23 cellular contexts compared by ENCODE assay signal in the genomic region with DNA sequence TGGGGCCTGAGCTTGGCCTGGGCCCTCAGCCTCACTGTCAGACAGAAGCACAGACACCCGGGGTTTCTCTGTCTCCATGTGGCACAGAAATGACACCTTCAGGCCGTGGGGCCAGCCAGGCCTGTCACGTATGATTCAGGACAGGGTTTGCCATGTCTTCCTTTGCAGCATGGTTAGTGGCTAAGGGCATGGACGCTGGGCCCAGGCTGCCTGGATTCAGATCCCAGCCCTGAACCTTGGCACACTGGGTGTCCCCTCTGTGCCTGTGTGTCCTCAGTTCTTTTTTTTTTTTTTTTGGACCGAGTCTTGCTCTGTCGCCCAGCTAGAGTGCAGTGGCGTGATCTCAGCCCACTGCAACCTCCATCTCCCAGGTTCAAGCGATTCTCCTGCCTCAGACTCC.
DNase-seq lines count a peak whose midpoint lies in the region; ATAC-seq and TF ChIP-seq lines count a peak whose summit lies in the region.
"Had no signal": no experiment of that assay in that cellular context is flagged by ENCODE, and none has a peak within 500 bp of the region (broad histone marks: within the 10 kb centered on the region; RNA-seq: fewer than 3 reads in every experiment).

No MANE protein-coding gene starts in this region.

- H3K4me1 ChIP-seq in right cardiac atrium (ENCODE audit: control insufficient read depth, insufficient read depth, low read length) (no peaks in the 10 kb centered on the region), esophagus muscularis mucosa (peaks cover 30 to 99% (median 90%) of the 10 kb centered on the region in 4 donors), trophoblast cell (ENCODE audit: control insufficient read depth in 1 of 2, insufficient read depth in 2 of 2, low read length in 2 of 2) (peaks cover 32 to 48% of the 10 kb centered on the region in 2 experiments)
- H3K4me1 ChIP-seq: BE2C, HAP-1 had no signal

- no peak overlapping the region for H3K27ac Mint-ChIP-seq in activated naive CD4-positive, alpha-beta T cell treated with anti-CD3 and anti-CD28 coated beads, Interleukin-2, amount 50 U/mL, for 72 hours
- H3K27ac Mint-ChIP-seq: CD4-positive, alpha-beta T cell; HFFc6 had no signal

- no peaks in the 10 kb centered on the region for H3K9me3 ChIP-seq in right cardiac atrium (ENCODE audit: control insufficient read depth, low read length)
- H3K9me3 ChIP-seq in esophagus muscularis mucosa, result no peaks in the 10 kb centered on the region
- no peaks in the 10 kb centered on the region for H3K9me3 ChIP-seq in trophoblast cell (ENCODE audit: insufficient read depth, low read depth, low read length)
- H3K9me3 ChIP-seq: BE2C, HAP-1 had no signal

- H2BK120ac ChIP-seq in trophoblast cell (ENCODE audit: insufficient read depth, low read length, poor library complexity), result no peak overlapping the region

- H2BK5ac ChIP-seq in trophoblast cell (ENCODE audit: low read depth, low read length, poor library complexity), result no peak overlapping the region

- no peak overlapping the region for H2AK5ac ChIP-seq in trophoblast cell (ENCODE audit: low read length)

- no peak overlapping the region for H2BK12ac ChIP-seq in trophoblast cell (ENCODE audit: low read length)

- H4K12ac ChIP-seq in trophoblast cell (ENCODE audit: low read depth, low read length), result no peak overlapping the region

- peak overlapping the region; percentile 57 for H3K18ac ChIP-seq in trophoblast cell (ENCODE audit: low read length)

- peaks cover 21% of the 10 kb centered on the region for H3K79me2 ChIP-seq in trophoblast cell (ENCODE audit: control insufficient read depth, insufficient read depth, low read length, poor library complexity)

- no peak overlapping the region for H4K91ac ChIP-seq in trophoblast cell (ENCODE audit: low read depth, low read length)

- H3K9ac ChIP-seq in trophoblast cell (ENCODE audit: low read length), result no peak overlapping the region

- TF ChIP-seq EP300 in esophagus muscularis mucosa (IDR thresholded peaks at IDR 0.05), result no peak

- no peak overlapping the region for H3K4me3 ChIP-seq in right cardiac atrium (ENCODE audit: low read length)
- H3K4me3 ChIP-seq in esophagus muscularis mucosa, result no peak overlapping the region
- H3K4me3 ChIP-seq in trophoblast cell (ENCODE audit: low read depth, low read length), result no peak overlapping the region
- H3K4me3 ChIP-seq: HAP-1, SK-N-MC had no signal

- ATAC-seq in right cardiac atrium (peak in 1 of 2 donors; percentile 11), Right ventricle myocardium superior (ENCODE audit: poor library complexity) (no peak), SK-N-SH treated with all-trans-retinoic acid at 6 μM for 48 hours (no peak), GM19351 (IDR thresholded peaks at IDR 0.05; ENCODE audit: unreplicated experiment) (no peak)
- no peak for ATAC-seq in activated naive CD4-positive, alpha-beta T cell treated with anti-CD3 and anti-CD28 coated beads, Interleukin-2, amount 50 U/mL, for 72 hours

- no peak overlapping the region for H4K8ac ChIP-seq in trophoblast cell (ENCODE audit: low read depth, low read length)

- no peak overlapping the region for H3K4me2 ChIP-seq in trophoblast cell (ENCODE audit: low read length)

- no peaks in the 10 kb centered on the region for H3K36me3 Mint-ChIP-seq in activated naive CD4-positive, alpha-beta T cell treated with anti-CD3 and anti-CD28 coated beads, Interleukin-2, amount 50 U/mL, for 72 hours

- no peak overlapping the region for H2AFZ ChIP-seq in trophoblast cell (ENCODE audit: insufficient read depth, low read length, poor library complexity)

- intact Hi-C loops in right cardiac atrium (cut with DNase I), result loop anchor here in 1 of 4 donors (10.0 kb wide), 1 partner anchor 89 kb away; no protein-coding TSS in a partner anchor
- intact Hi-C loops in Right ventricle myocardium superior (cut with DNase I), result loop anchor here (10.0 kb wide), 1 partner anchor 61 kb away; no protein-coding TSS in a partner anchor
- intact Hi-C loops in esophagus muscularis mucosa (cut with DNase I), result loop anchor here (5.0 kb wide), 2 partner anchors 64 to 101 kb away; no protein-coding TSS in a partner anchor

- H3K27ac ChIP-seq in right cardiac atrium (ENCODE audit: low read length) (no peak overlapping the region), esophagus muscularis mucosa (replicated peaks in 1 of 4) (peak overlapping the region; percentile 75 to 95 (median 93)), trophoblast cell (ENCODE audit: low read depth, low read length) (peak overlapping the region; percentile 35)
- H3K27ac ChIP-seq: SK-N-MC had no signal

- H3K14ac ChIP-seq in trophoblast cell (ENCODE audit: low read length), result no peak overlapping the region

- no peak for TF ChIP-seq CTCF in esophagus muscularis mucosa (IDR thresholded peaks at IDR 0.05)

- no peak for TF ChIP-seq POLR2A in esophagus muscularis mucosa (IDR thresholded peaks at IDR 0.05; ENCODE audit: low read depth)

- 76% methylated on average over 8 of the region's 8 CpGs for WGBS in right cardiac atrium
- 77% methylated on average over 7 of the region's 8 CpGs for WGBS in esophagus muscularis mucosa
- no CpG with 5 or more reads among the region's 8 CpGs for WGBS in trophoblast cell (ENCODE audit: extremely low coverage, insufficient coverage, insufficient read length)

- H3K79me1 ChIP-seq in trophoblast cell (ENCODE audit: low read length), result peaks cover 28% of the 10 kb centered on the region

- H3K36me3 ChIP-seq in esophagus muscularis mucosa (peaks cover 8 to 27% (median 17%) of the 10 kb centered on the region in 4 donors), trophoblast cell (ENCODE audit: control insufficient read depth in 1 of 2, insufficient read depth in 2 of 2, low read length in 2 of 2) (peaks cover 66 to 73% of the 10 kb centered on the region in 2 experiments)
- H3K36me3 ChIP-seq: BE2C, HAP-1 had no signal

- no peaks in the 10 kb centered on the region for H3K9me3 Mint-ChIP-seq in activated naive CD4-positive, alpha-beta T cell treated with anti-CD3 and anti-CD28 coated beads, Interleukin-2, amount 50 U/mL, for 72 hours
- H3K9me3 Mint-ChIP-seq: CD4-positive, alpha-beta T cell; HFFc6 had no signal

- H3K23ac ChIP-seq in trophoblast cell (ENCODE audit: low read length), result no peak overlapping the region

- DNase-seq in right cardiac atrium, result peak in 2 of 3 donors; percentile 41 to 43
- DNase-seq in Right ventricle myocardium superior, result no peak
- no peak for DNase-seq in esophagus muscularis mucosa (ENCODE audit: extremely low spot score)
- no peak for DNase-seq in trophoblast cell
- no peak for DNase-seq in activated naive CD4-positive, alpha-beta T cell treated with anti-CD3 and anti-CD28 coated beads, Interleukin-2, amount 50 U/mL, for 72 hours (ENCODE audit: low spot score in 2 of 2)
- DNase-seq in retina, result no peak
- DNase-seq: 8988T; ACHN; BE2C; CD4-positive, alpha-beta T cell; DMS53; GOT3; HFFc6; IMR-90; KG1; MM.1S; NCI-H2029; NCI-H69; SIG-M5 had no signal

- no peak overlapping the region for H3K4ac ChIP-seq in trophoblast cell (ENCODE audit: low read depth, low read length)

- H3K27me3 ChIP-seq in right cardiac atrium (ENCODE audit: control insufficient read depth, insufficient read depth) (no peaks in the 10 kb centered on the region), esophagus muscularis mucosa (no peaks in the 10 kb centered on the region), trophoblast cell (ENCODE audit: insufficient read depth, low read length) (no peaks in the 10 kb centered on the region)
- H3K27me3 ChIP-seq: BE2C had no signal

TF ChIP-seq in SK-N-SH treated with all-trans-retinoic acid at 6 μM for 48 hours, 23 proteins besides CTCF, POLR2A, EP300 and RAD21 (continues in another document):
- TF ChIP-seq, protein P1, sequence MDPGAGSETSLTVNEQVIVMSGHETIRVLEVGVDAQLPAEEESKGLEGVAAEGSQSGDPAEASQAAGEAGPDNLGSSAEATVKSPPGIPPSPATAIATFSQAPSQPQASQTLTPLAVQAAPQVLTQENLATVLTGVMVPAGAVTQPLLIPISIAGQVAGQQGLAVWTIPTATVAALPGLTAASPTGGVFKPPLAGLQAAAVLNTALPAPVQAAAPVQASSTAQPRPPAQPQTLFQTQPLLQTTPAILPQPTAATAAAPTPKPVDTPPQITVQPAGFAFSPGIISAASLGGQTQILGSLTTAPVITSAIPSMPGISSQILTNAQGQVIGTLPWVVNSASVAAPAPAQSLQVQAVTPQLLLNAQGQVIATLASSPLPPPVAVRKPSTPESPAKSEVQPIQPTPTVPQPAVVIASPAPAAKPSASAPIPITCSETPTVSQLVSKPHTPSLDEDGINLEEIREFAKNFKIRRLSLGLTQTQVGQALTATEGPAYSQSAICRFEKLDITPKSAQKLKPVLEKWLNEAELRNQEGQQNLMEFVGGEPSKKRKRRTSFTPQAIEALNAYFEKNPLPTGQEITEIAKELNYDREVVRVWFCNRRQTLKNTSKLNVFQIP (CRISPR knock-in tag; IDR thresholded peaks at IDR 0.05; ENCODE audit: borderline replicate concordance, low read depth), result no peak
- TF ChIP-seq ZNF8 (CRISPR knock-in tag; IDR thresholded peaks at IDR 0.05) (no peak), TOX (CRISPR knock-in tag; IDR thresholded peaks at IDR 0.05; ENCODE audit: borderline replicate concordance) (no peak), ZNF565 (CRISPR knock-in tag; conservative IDR thresholded peaks at IDR 0.05; ENCODE audit: low read depth) (no peak), RARB (CRISPR knock-in tag; IDR thresholded peaks at IDR 0.05) (no peak), PPARA (CRISPR knock-in tag; IDR thresholded peaks at IDR 0.05; ENCODE audit: borderline replicate concordance) (no peak), ISL1 (CRISPR knock-in tag; IDR thresholded peaks at IDR 0.05) (no peak)
- TF ChIP-seq, protein P2, sequence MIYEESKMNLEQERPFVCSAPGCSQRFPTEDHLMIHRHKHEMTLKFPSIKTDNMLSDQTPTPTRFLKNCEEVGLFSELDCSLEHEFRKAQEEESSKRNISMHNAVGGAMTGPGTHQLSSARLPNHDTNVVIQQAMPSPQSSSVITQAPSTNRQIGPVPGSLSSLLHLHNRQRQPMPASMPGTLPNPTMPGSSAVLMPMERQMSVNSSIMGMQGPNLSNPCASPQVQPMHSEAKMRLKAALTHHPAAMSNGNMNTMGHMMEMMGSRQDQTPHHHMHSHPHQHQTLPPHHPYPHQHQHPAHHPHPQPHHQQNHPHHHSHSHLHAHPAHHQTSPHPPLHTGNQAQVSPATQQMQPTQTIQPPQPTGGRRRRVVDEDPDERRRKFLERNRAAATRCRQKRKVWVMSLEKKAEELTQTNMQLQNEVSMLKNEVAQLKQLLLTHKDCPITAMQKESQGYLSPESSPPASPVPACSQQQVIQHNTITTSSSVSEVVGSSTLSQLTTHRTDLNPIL (CRISPR knock-in tag; IDR thresholded peaks at IDR 0.05; ENCODE audit: low read depth), result no peak

Comparison
In these comparisons a context has a peak if more than half of its experiments do, and no peak if none do; other contexts are left out.
1. DNase-seq: peak in right cardiac atrium (2 of 3); none in Right ventricle myocardium superior (single experiment), esophagus muscularis mucosa (single experiment), trophoblast cell (0 of 2), activated naive CD4-positive, alpha-beta T cell treated with anti-CD3 and anti-CD28 coated beads, Interleukin-2, amount 50 U/mL, for 72 hours (0 of 2) and retina (single experiment).